Comparison of ENCODE assay signal across 23 cellular contexts in the genomic region with DNA sequence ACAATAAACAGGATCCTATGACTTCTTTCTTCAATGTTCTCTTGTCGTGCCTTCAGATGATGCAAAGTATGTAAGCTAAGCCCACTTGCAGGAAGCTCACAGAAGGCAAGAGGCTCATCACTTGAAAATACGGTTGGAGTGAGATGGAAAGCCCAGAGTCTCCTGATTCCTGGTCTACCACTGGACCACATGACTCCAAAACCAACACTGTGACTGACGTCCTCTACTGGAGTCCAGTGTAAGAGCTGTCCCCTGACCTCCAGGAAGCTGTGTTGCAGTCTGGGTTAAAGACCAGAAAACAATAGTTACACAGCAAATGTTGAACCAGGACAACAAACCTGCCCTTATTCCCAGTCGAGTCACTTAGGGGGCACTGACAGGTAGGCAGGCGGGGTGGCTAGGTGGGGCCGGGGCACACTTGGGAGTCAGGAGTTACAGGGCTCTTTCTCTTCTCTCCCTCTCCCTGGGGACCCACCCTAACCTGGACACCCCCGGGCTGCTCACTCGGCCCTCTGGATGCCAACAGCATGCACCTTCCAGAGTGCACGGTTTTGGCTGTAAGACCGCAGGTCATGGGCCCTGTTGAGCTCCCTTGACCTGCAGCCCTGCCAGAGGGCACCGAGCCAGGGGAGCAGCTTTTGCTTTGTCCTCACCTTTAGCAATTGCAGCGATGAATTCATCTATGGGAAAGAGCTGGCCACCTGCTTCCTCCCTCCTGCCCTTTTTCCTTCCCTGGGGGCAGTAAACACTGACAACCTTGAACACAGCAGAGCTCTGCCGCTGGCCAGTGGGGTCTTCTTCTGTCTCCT. TPM values are rescaled to one million over a fixed set of nuclear protein-coding genes. Genes with fewer than 3 reads are reported as not detected.
DNase-seq lines count a peak whose midpoint lies in the region; ATAC-seq and TF ChIP-seq lines count a peak whose summit lies in the region.
"Had no signal": no experiment of that assay in that cellular context is flagged by ENCODE, and none has a peak within 500 bp of the region (broad histone marks: within the 10 kb centered on the region; RNA-seq: fewer than 3 reads in every experiment).

No MANE protein-coding gene starts in this region.

- no peak overlapping the region for H4K5ac ChIP-seq in mesendoderm (ENCODE audit: low read length)

- ATAC-seq in GM18907 (IDR thresholded peaks at IDR 0.05; ENCODE audit: unreplicated experiment) = no peak
- no peak for ATAC-seq in activated CD4-positive, CD25-positive, alpha-beta regulatory T cell treated with anti-CD3 and anti-CD28 coated beads, Interleukin-2, amount 50 U/mL, for 24 hours
- ATAC-seq: GM23338, HCT116 had no signal

- H2BK120ac ChIP-seq in mesendoderm (ENCODE audit: low read depth, low read length) = no peak overlapping the region

- H3K27ac ChIP-seq in liver (ENCODE audit: low read depth in 1 of 2, low read length in 2 of 2) (peak overlapping the region; percentile 88 to 92), transverse colon (peak overlapping the region; percentile 39 to 69 (median 63)), mesendoderm (ENCODE audit: low read depth, low read length) (no peak overlapping the region)
- H3K27ac ChIP-seq: 22Rv1 had no signal

- 30% methylated on average over 13 of the region's 13 CpGs for WGBS in liver
- WGBS in transverse colon (ENCODE audit: low coverage in 1 of 2), 2 donors = 57 to 66% methylated on average over 1 to 13 of the region's 13 CpGs
- no CpG with 5 or more reads among the region's 13 CpGs for WGBS in mesendoderm (ENCODE audit: extremely low coverage, insufficient coverage, low lambda C conversion rate)

- TF ChIP-seq EP300 in transverse colon (IDR thresholded peaks at IDR 0.05; ENCODE audit: low read depth) = no peak

- H3K36me3 ChIP-seq in adipocyte (ENCODE audit: control insufficient read depth, insufficient read depth, low read length, severe bottlenecking) = peaks cover 26% of the 10 kb centered on the region
- H3K36me3 ChIP-seq in liver (ENCODE audit: control insufficient read depth in 4 of 4, insufficient read depth in 3 of 4, low read depth in 1 of 4, low read length in 3 of 4) = peaks cover 0 to 5% (median 0%) of the 10 kb centered on the region in 4 donors
- peaks cover 0 to 4% (median 2%) of the 10 kb centered on the region in 4 donors for H3K36me3 ChIP-seq in transverse colon
- H3K36me3 ChIP-seq in mesendoderm (ENCODE audit: control insufficient read depth, insufficient read depth, low read length) = no peaks in the 10 kb centered on the region

- intact Hi-C loops in transverse colon (cut with DNase I; ENCODE audit: low total_unique reads) = no loop called here

- no peak overlapping the region for H2AK5ac ChIP-seq in mesendoderm (ENCODE audit: low read length)

- H3K4me3 ChIP-seq in adipocyte (ENCODE audit: low read length) (peak overlapping the region; percentile 13), liver (ENCODE audit: low read depth in 1 of 3, low read length in 3 of 3) (no peak overlapping the region), transverse colon (no peak overlapping the region), mesendoderm (ENCODE audit: low read length) (no peak overlapping the region)
- H3K4me3 ChIP-seq: GM23338 had no signal

- H3K9me3 ChIP-seq in adipocyte (ENCODE audit: control insufficient read depth, low read length) = no peaks in the 10 kb centered on the region
- no peaks in the 10 kb centered on the region for H3K9me3 ChIP-seq in liver (ENCODE audit: control insufficient read depth in 4 of 4, low read length in 3 of 4)
- no peaks in the 10 kb centered on the region for H3K9me3 ChIP-seq in transverse colon

- H4K8ac ChIP-seq in mesendoderm (ENCODE audit: low read depth, low read length) = no peak overlapping the region

- H3K4me1 ChIP-seq in adipocyte (ENCODE audit: control insufficient read depth, insufficient read depth, low read length) (peaks cover 16% of the 10 kb centered on the region), liver (ENCODE audit: control insufficient read depth in 4 of 4, insufficient read depth in 4 of 4, low read length in 3 of 4) (peaks cover 2 to 42% (median 24%) of the 10 kb centered on the region in 4 donors), transverse colon (peaks cover 0 to 50% (median 30%) of the 10 kb centered on the region in 4 donors), mesendoderm (ENCODE audit: control insufficient read depth, low read depth, low read length) (no peaks in the 10 kb centered on the region)

- H3K9ac ChIP-seq in adipocyte (ENCODE audit: low read length) (no peak overlapping the region), liver (ENCODE audit: low read depth in 1 of 2, low read length in 2 of 2) (peak overlapping the region; percentile 33 to 55), mesendoderm (ENCODE audit: low read length) (no peak overlapping the region)

- peak; percentile 39 for TF ChIP-seq POLR2A in transverse colon (IDR thresholded peaks at IDR 0.05)

- H3K27me3 ChIP-seq in adipocyte (replicated peaks; ENCODE audit: control insufficient read depth, insufficient read depth, low read length) = peaks cover 7% of the 10 kb centered on the region
- H3K27me3 ChIP-seq in liver (ENCODE audit: control insufficient read depth in 4 of 4, insufficient read depth in 4 of 4, low read length in 3 of 4) = no peaks in the 10 kb centered on the region
- H3K27me3 ChIP-seq in transverse colon = no peaks in the 10 kb centered on the region
- no peaks in the 10 kb centered on the region for H3K27me3 ChIP-seq in mesendoderm (ENCODE audit: insufficient read depth, low read length, poor library complexity)

- no peaks in the 10 kb centered on the region for H3K79me2 ChIP-seq in mesendoderm (ENCODE audit: control insufficient read depth, insufficient read depth, low read length)

- H3K18ac ChIP-seq in mesendoderm (ENCODE audit: low read length) = no peak overlapping the region

- no peak overlapping the region for H3K23ac ChIP-seq in mesendoderm (ENCODE audit: low read length)

- DNase-seq in NCI-H748 (lab: John Stamatoyannopoulos, UW; ENCODE audit: unreplicated experiment) = peak; percentile 54
- no peak for DNase-seq in NCI-H748 treated with DMSO at 0.1 percent for 48 hours (lab: John Stamatoyannopoulos, UW)
- DNase-seq in adipocyte (ENCODE audit: low read depth) = no peak
- DNase-seq in transverse colon = no peak
- no peak for DNase-seq in mesendoderm
- DNase-seq: COR-L47, DMS 273 treated with DMSO at 0.1 percent for 48 hours, EL, NCI-H1105, NCI-H187, NCI-H2107, NCI-H345, NCI-H524 treated with DMSO at 0.1 percent for 48 hours, SIG-M5 had no signal

- H2BK15ac ChIP-seq in mesendoderm (replicated peaks; ENCODE audit: low read depth) = no peak overlapping the region

- TF ChIP-seq RAD21 in liver (IDR thresholded peaks at IDR 0.05) = peak; percentile 10 to 30

- TF ChIP-seq CTCF in liver (IDR thresholded peaks at IDR 0.05; ENCODE audit: low read depth, low read length, missing input control) (no peak), transverse colon (IDR thresholded peaks at IDR 0.05) (no peak)

- H3K79me1 ChIP-seq in mesendoderm (ENCODE audit: low read length) = no peaks in the 10 kb centered on the region

- no peak overlapping the region for H3K56ac ChIP-seq in mesendoderm (ENCODE audit: low read length)

- H2BK5ac ChIP-seq in mesendoderm (ENCODE audit: low read length) = no peak overlapping the region

- H3K4ac ChIP-seq in mesendoderm (ENCODE audit: low read depth, low read length) = no peak overlapping the region

- H3K4me2 ChIP-seq in mesendoderm (ENCODE audit: low read length) = no peak overlapping the region
- H3K4me2 ChIP-seq: GM23338 had no signal

- in situ Hi-C loops in transverse colon (cut with MboI; ENCODE audit: low pct_ligation_motif_present in 1 of 4, low pct_unique_long_range_greater_than_20kb in 1 of 4, low sequenced_read_pairs in 3 of 4) = no loop called here

TF ChIP-seq in liver, 16 proteins besides CTCF, POLR2A, EP300 and RAD21 (continues in another document):
- TF ChIP-seq RXRA (IDR thresholded peaks at IDR 0.05) (peak; percentile 93 to 98), HNF4G (IDR thresholded peaks at IDR 0.05) (peak; percentile 45), GABPA (IDR thresholded peaks at IDR 0.05 in 1 of 2, conservative IDR thresholded peaks at IDR 0.05 in 1 of 2) (no peak), EGR1 (IDR thresholded peaks at IDR 0.05; ENCODE audit: low read depth in 2 of 2) (peak; percentile 7 to 9), JUND (IDR thresholded peaks at IDR 0.05) (peak; percentile 69 to 75), SP1 (IDR thresholded peaks at IDR 0.05) (peak; percentile 86)

RNA-seq across cellular contexts. Expression of a gene that starts 7.4 kb away (rescaled TPM):
- total RNA-seq in liver = 100 to 1,000 TPM in 1 of 2 donors, 1 to 10 TPM in 1; 8.9 to 532 TPM
- 100 to 1,000 TPM; 265 to 363 TPM for polyA plus RNA-seq in liver
- 100 to 1,000 TPM; 395 to 794 (median 739) TPM for total RNA-seq in transverse colon
- polyA plus RNA-seq in mesendoderm (2013, experiment 1 of 2) = not detected
- polyA plus RNA-seq in mesendoderm (2013, experiment 2 of 2) = not detected
- total RNA-seq: GM23338, RPMI7951 had no signal
- polyA plus RNA-seq: AG04450, CD14-positive monocyte, GM23338 had no signal

RNA-seq across cellular contexts. Expression of a gene that starts 43.4 kb away (rescaled TPM):
- total RNA-seq in liver (under 1 TPM; 0.05 to 0.08 TPM), transverse colon (under 1 TPM in 1 of 4 donors, not detected in 3; 0.14 TPM)
- polyA plus RNA-seq in liver = under 1 TPM in 1 of 2 donors, not detected in 1; 0.08 TPM
- 0.74 TPM for polyA plus RNA-seq in mesendoderm (2013, experiment 1 of 2)
- 0.84 TPM for polyA plus RNA-seq in mesendoderm (2013, experiment 2 of 2)
- total RNA-seq: RPMI7951 had no signal
- polyA plus RNA-seq: AG04450, CD14-positive monocyte had no signal

RNA-seq across cellular contexts. Expression of a gene that starts 51.9 kb away (rescaled TPM):
- under 1 TPM; 0.14 to 0.42 TPM for total RNA-seq in liver
- polyA plus RNA-seq in liver = under 1 TPM; 0.06 to 0.13 TPM
- 1 to 10 TPM in 2 of 4 donors, not detected in 2; 1.6 to 4.4 TPM for total RNA-seq in transverse colon
- polyA plus RNA-seq in mesendoderm (2013, experiment 1 of 2) = not detected
- not detected for polyA plus RNA-seq in mesendoderm (2013, experiment 2 of 2)
- total RNA-seq: GM23338, RPMI7951 had no signal
- polyA plus RNA-seq: AG04450, GM23338 had no signal

Comparison
In these comparisons a context has a peak if more than half of its experiments do, and no peak if none do; other contexts are left out.
1. H3K9ac ChIP-seq: peak in liver (2 of 2); none in adipocyte (single experiment) and mesendoderm (single experiment).